29 cellular contexts compared by ENCODE assay signal in the genomic region with DNA sequence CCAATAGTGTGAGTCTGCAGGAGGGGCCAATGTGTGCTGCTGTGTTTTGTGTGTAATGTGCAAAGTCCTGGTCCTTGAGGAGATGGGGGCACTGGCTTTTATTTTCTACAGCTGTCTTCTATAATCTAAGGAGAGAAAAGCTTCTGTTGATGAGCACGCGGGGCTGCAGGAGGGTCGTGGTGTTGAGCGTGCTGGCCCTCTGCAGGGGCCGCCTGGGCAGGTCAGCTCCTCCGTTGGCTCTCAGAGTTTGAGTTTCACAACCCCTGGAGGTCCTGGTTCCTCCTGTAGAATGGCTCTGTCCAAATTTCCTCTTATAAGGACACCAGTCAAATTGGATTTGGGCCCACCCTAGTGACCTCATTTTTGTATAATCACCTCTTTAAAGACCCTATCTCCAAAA. TPM values are rescaled to one million over a fixed set of nuclear protein-coding genes. Genes with fewer than 3 reads are reported as not detected.
"Had no signal": no experiment of that assay in that cellular context is flagged by ENCODE, and none has a peak within 500 bp of the region (broad histone marks: within the 10 kb centered on the region; RNA-seq: fewer than 3 reads in every experiment).

No MANE protein-coding gene starts in this region.

- H3K36me3 ChIP-seq: esophagus squamous epithelium, gastrocnemius medialis, heart right ventricle, left lung, lower lobe of right lung had no signal

- ATAC-seq: effector memory CD8-positive, alpha-beta T cell; esophagus mucosa; gastrocnemius medialis; heart right ventricle; left colon; left lung; left ventricle myocardium superior; lower lobe of right lung had no signal

- DNase-seq: effector CD8-positive, alpha-beta T cell; effector memory CD8-positive, alpha-beta T cell; endodermal cell; erythroblast; esophagus squamous epithelium; foreskin fibroblast; foreskin melanocyte; gastrocnemius medialis; glutamatergic neuron; heart right ventricle; hippocampal formation; left colon; left lung; left ventricle myocardium superior; lower lobe of right lung; mesenchymal stem cell; midbrain had no signal

- H3K4me1 ChIP-seq: gastrocnemius medialis, lower lobe of right lung had no signal

- H3K27ac ChIP-seq: coronary artery, epithelial cell of prostate, esophagus squamous epithelium, gastrocnemius medialis, heart right ventricle, left lung, lower lobe of right lung had no signal

- H3K9me3 ChIP-seq: esophagus squamous epithelium, gastrocnemius medialis, heart right ventricle, left lung, lower lobe of right lung had no signal

- H3K4me3 ChIP-seq: coronary artery, esophagus squamous epithelium, gastrocnemius medialis, heart right ventricle, left lung, lower lobe of right lung had no signal

RNA-seq across cellular contexts. Expression of a gene that starts 12.6 kb away (rescaled TPM):
- total RNA-seq: cerebellum, dermis microvascular lymphatic vessel endothelial cell, endodermal cell, esophagus mucosa, esophagus squamous epithelium, gastrocnemius medialis, glomerular endothelial cell, heart right ventricle, kidney epithelial cell, left colon, left lung, left ventricle myocardium superior, lower leg skin, lower lobe of right lung, lung microvascular endothelial cell, mononuclear cell, mucosa of gallbladder had no signal
- polyA plus RNA-seq: heart right ventricle, keratinocyte had no signal

RNA-seq across cellular contexts. Expression of a gene that starts 29.0 kb away (rescaled TPM):
- total RNA-seq: cerebellum, dermis microvascular lymphatic vessel endothelial cell, endodermal cell, esophagus mucosa, esophagus squamous epithelium, gastrocnemius medialis, glomerular endothelial cell, heart right ventricle, kidney epithelial cell, left colon, left lung, left ventricle myocardium superior, lower leg skin, lower lobe of right lung, lung microvascular endothelial cell, mononuclear cell, mucosa of gallbladder had no signal
- polyA plus RNA-seq: heart right ventricle, keratinocyte had no signal
